8 cellular contexts compared by ENCODE assay signal in the genomic region with DNA sequence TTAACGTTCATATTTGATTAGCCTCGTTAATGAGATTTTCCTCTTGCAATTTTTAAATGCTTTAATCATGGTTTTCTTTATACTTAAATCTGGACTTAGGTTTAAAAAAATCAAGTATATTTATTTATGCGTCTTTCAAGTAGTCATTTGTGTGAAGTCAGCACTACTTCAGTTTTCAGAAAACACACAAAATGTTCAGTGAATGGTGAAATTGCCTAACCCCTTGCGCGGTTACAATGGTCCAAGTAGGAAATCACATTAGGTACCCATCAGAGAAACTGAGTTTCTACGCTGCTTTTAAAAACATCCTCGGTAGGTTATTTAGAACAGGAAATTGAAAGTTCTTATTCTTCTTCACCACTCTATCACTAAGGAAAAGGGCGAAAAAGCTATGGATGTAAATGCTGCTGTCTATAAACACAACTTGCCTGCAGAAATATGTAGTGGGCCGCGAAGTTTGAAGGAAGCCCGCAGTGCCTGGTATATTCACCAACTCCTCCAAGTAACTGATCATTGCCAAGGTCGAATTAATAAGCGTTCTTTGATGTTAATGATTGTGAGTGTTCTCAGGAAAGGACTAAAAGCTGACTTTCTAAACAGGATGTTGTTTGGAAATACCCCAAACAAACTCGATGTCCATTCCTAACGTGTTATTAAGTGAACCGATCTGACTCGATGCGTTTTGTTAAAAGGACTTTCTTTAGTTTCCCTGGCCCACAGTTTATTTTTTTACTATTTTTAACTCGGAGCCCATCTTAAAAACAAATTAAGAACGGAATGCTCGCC. TPM values are rescaled to one million over a fixed set of nuclear protein-coding genes. Genes with fewer than 3 reads are reported as not detected.
DNase-seq lines count a peak whose midpoint lies in the region; ATAC-seq and TF ChIP-seq lines count a peak whose summit lies in the region.

No MANE protein-coding gene starts in this region.

- CTCF ChIA-PET in AG04450 (lab: Charles Lee): interaction anchor here (1.2 to 1.4 kb wide), 3 partner anchors 8 to 56 kb away, joined by 3 to 5 read pairs (median 4); no protein-coding TSS in a partner anchor

- no peaks in the 10 kb centered on the region for H3K27me3 ChIP-seq in AG04450 (ENCODE audit: control insufficient read depth, insufficient read depth, low read length)
- no peaks in the 10 kb centered on the region for H3K27me3 ChIP-seq in HAP-1 (ENCODE audit: low read depth)
- H3K27me3 ChIP-seq in foreskin keratinocyte: no peaks in the 10 kb centered on the region
- H3K27me3 ChIP-seq in rectal smooth muscle tissue (ENCODE audit: control insufficient read depth, insufficient read depth, low read length): no peaks in the 10 kb centered on the region

- H3K36me3 ChIP-seq in HAP-1 (replicated peaks) (no peaks in the 10 kb centered on the region), rectal smooth muscle tissue (ENCODE audit: control insufficient read depth, insufficient read depth, low read length) (no peaks in the 10 kb centered on the region)

- ATAC-seq in foreskin keratinocyte (no peak), HG03439 (IDR thresholded peaks at IDR 0.05; ENCODE audit: unreplicated experiment) (no peak)

- H3K27ac ChIP-seq in AG04450 (ENCODE audit: low read depth, low read length): peak overlapping the region; percentile 94
- peak overlapping the region; percentile 99 for H3K27ac ChIP-seq in VCaP
- H3K27ac ChIP-seq in foreskin keratinocyte: peak overlapping the region; percentile 96
- H3K27ac ChIP-seq in rectal smooth muscle tissue (ENCODE audit: low read depth, low read length): peak overlapping the region; percentile 98

- in situ Hi-C loops in HAP-1 (cut with MboI; ENCODE audit: low sequenced_read_pairs) (no loop called here), GM13976 (cut with MboI; ENCODE audit: low sequenced_read_pairs, unreplicated experiment) (no loop called here)

- H3K9me3 ChIP-seq in AG04450 (ENCODE audit: control insufficient read depth, insufficient read depth, low read length) (no peaks in the 10 kb centered on the region), HAP-1 (no peaks in the 10 kb centered on the region)

- H3K9ac ChIP-seq in rectal smooth muscle tissue (ENCODE audit: low read length): peak overlapping the region; percentile 94

- POLR2A ChIA-PET in AG04450 (lab: Yijun Ruan, JAX): interaction anchor here (0.5 to 1.9 kb wide), 9 partner anchors 11 to 1958 kb away, joined by 3 to 7 read pairs (median 5); partner anchors contain the start of gene NAMPT

- H3K4me1 ChIP-seq in HAP-1 (peaks cover 22% of the 10 kb centered on the region), foreskin keratinocyte (peaks cover 4% of the 10 kb centered on the region), rectal smooth muscle tissue (ENCODE audit: control insufficient read depth, insufficient read depth, low read length) (peaks cover 20% of the 10 kb centered on the region)

- H3K4me3 ChIP-seq in AG04450 (ENCODE audit: low read depth, low read length): peak overlapping the region; percentile 81
- H3K4me3 ChIP-seq in HAP-1: peak overlapping the region; percentile 57
- peak overlapping the region; percentile 90 for H3K4me3 ChIP-seq in rectal smooth muscle tissue (ENCODE audit: low read length)

- no peak for TF ChIP-seq CTCF in AG04450 (IDR thresholded peaks at IDR 0.05; ENCODE audit: low read depth, low read length)
- TF ChIP-seq CTCF in VCaP (conservative IDR thresholded peaks at IDR 0.05): no peak
- TF ChIP-seq CTCF in foreskin keratinocyte (conservative IDR thresholded peaks at IDR 0.05): no peak
- no peak for TF ChIP-seq CTCF in GM13976 (IDR thresholded peaks at IDR 0.05; ENCODE audit: borderline replicate concordance, control extremely low read depth, extremely low read depth, insufficient read depth, missing control alignments)

- DNase-seq in AG04450 (ENCODE audit: low read depth, low spot score) (no peak), HAP-1 (ENCODE audit: low spot score in 2 of 2) (no peak), foreskin keratinocyte (peak; percentile 22 to 49), GM13976 (ENCODE audit: low spot score) (no peak)
- no peak for DNase-seq in stimulated activated naive CD4-positive, alpha-beta T cell treated with Interleukin-2 at 50 U/mL for 16 hours (lab: John Stamatoyannopoulos, UW)

RNA-seq across cellular contexts. Expression of gene SYPL1, which starts 1.0 kb away (rescaled TPM):
- polyA plus RNA-seq in AG04450 (2011; rRNA removed) (66.4 and 84.7 TPM in 2 replicates), foreskin keratinocyte (70.4 and 86.3 TPM in 2 replicates)
- polyA minus RNA-seq in AG04450 (2011; rRNA and poly(A)+ RNA removed): 21.7 and 41.0 TPM in 2 replicates
- 94.3 and 98.9 TPM in 2 replicates for total RNA-seq in foreskin keratinocyte

Comparison
In these comparisons a context has a peak if more than half of its experiments do, and no peak if none do; other contexts are left out.
1. DNase-seq: peak in foreskin keratinocyte (2 of 2); none in AG04450 (single experiment), HAP-1 (0 of 2), GM13976 (single experiment) and stimulated activated naive CD4-positive, alpha-beta T cell treated with Interleukin-2 at 50 U/mL for 16 hours (single experiment).
2. Peak in every context shown above with its lines, with median percentiles within 50 percentile points of each other: H3K27ac ChIP-seq and H3K4me3 ChIP-seq.